ENCODE assay signal across 1 cellular context in genomic region chr7:36296284-36296683, GRCh38.
TF ChIP-seq lines count a peak whose summit lies in the region.

No MANE protein-coding gene starts in this region.

TF ChIP-seq in SK-N-SH, 30 proteins besides CTCF, POLR2A, EP300 and RAD21 (continued from another document):
- TF ChIP-seq REST (IDR thresholded peaks at IDR 0.05; ENCODE audit: low read depth, low read length) (no peak), FOXM1 (IDR thresholded peaks at IDR 0.05; ENCODE audit: low read depth) (no peak), YY1 (IDR thresholded peaks at IDR 0.05; ENCODE audit: low read depth) (no peak)
